18 cellular contexts compared by ENCODE assay signal in the genomic region with DNA sequence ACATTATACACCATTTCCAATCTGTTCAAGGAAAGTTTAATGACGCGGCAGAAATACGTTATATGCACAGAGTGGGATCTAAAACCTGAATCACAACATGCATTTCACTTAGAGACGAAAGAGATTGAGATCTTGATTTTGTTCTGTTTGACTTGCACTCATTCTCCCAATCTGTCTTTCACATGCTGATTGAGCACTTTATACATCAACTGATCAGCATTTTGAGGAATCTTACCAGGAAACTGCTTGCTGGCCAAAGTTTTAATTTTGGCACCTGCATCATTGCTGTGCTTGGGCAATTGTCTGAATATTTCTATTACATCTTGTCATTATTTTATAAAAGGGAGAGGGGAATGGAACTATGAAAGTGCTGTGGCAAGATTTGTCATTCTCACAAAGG. TPM values are rescaled to one million over a fixed set of nuclear protein-coding genes. Genes with fewer than 3 reads are reported as not detected.
DNase-seq lines count a peak whose midpoint lies in the region; ATAC-seq, FAIRE-seq and TF ChIP-seq lines count a peak whose summit lies in the region.
"Had no signal": no experiment of that assay in that cellular context is flagged by ENCODE, and none has a peak within 500 bp of the region (broad histone marks: within the 10 kb centered on the region; RNA-seq: fewer than 3 reads in every experiment).

No MANE protein-coding gene starts in this region.

- BruUV-seq in HepG2 (replicated peaks; lab: Mats Ljungman, UMichigan), result no TSS peak

- H3K27me3 ChIP-seq in HepG2 (ENCODE audit: control insufficient read depth in 1 of 2, insufficient read depth in 2 of 2, low read length in 2 of 2) (no peaks in the 10 kb centered on the region), right lobe of liver (no peaks in the 10 kb centered on the region), parathyroid adenoma (ENCODE audit: control insufficient read depth, insufficient read depth, low read length) (no peaks in the 10 kb centered on the region)

- H3K79me2 ChIP-seq in HepG2 (ENCODE audit: insufficient read depth, low read length), result no peaks in the 10 kb centered on the region
- H3K79me2 ChIP-seq in parathyroid adenoma, result no peaks in the 10 kb centered on the region

- no peak for TF ChIP-seq CTCF in HepG2 (CRISPR knock-in tag; IDR thresholded peaks at IDR 0.05)
- TF ChIP-seq CTCF in right lobe of liver (IDR thresholded peaks at IDR 0.05), result no peak
- no peak for TF ChIP-seq CTCF in parathyroid adenoma (IDR thresholded peaks at IDR 0.05)

- no peak for TF ChIP-seq RAD21 in HepG2 (CRISPR knock-in tag; IDR thresholded peaks at IDR 0.05)

- no peak overlapping the region for H3K27ac ChIP-seq in HepG2 (ENCODE audit: extremely low read length, insufficient read depth, low read length)
- H3K27ac ChIP-seq in right lobe of liver, result no peak overlapping the region
- peak overlapping the region; percentile 80 for H3K27ac ChIP-seq in parathyroid adenoma
- H3K27ac ChIP-seq: C4-2B had no signal

- no peak overlapping the region for H2AFZ ChIP-seq in HepG2 (ENCODE audit: low read length)
- no peak overlapping the region for H2AFZ ChIP-seq in parathyroid adenoma

- FAIRE-seq in HepG2 (lab: Jason Lieb, UNC), result no peak
- FAIRE-seq: GM12892, H54 had no signal

- TF ChIP-seq POLR2A in HepG2 (IDR thresholded peaks at IDR 0.05; ENCODE audit: insufficient read depth in 1 of 2, low read depth in 2 of 2, low read length in 2 of 2) (no peak), right lobe of liver (IDR thresholded peaks at IDR 0.05) (no peak)

- no peaks in the 10 kb centered on the region for H3K9me3 ChIP-seq in HepG2 (ENCODE audit: low read length)
- no peaks in the 10 kb centered on the region for H3K9me3 ChIP-seq in right lobe of liver
- no peaks in the 10 kb centered on the region for H3K9me3 ChIP-seq in parathyroid adenoma (ENCODE audit: control insufficient read depth, low read length)
- H3K9me3 ChIP-seq: Caco-2 had no signal

- POLR2A ChIA-PET in HepG2 (lab: Yijun Ruan, JAX), result no interaction called here

- DNase-seq in HepG2 (ENCODE audit: low spot score) (no peak), right lobe of liver (no peak), RPMI8226 (peak; percentile 54), NAMALWA (ENCODE audit: low spot score) (no peak)
- no peak for DNase-seq in activated T-cell treated with anti-CD3 and anti-CD28 coated beads, Interleukin-2, amount 50 U/mL, for 48 hours
- DNase-seq: 8988T; Caco-2; CD4-positive, CD25-positive, alpha-beta regulatory T cell; CD8-positive, alpha-beta T cell; DMS153; DND-41; GOT3; HCEC 1CT had no signal

- WGBS in HepG2 (ENCODE audit: low lambda C conversion rate), result 50% methylated on average over 4 of the region's 4 CpGs
- WGBS in right lobe of liver (ENCODE audit: insufficient coverage, low coverage, low lambda C conversion rate, missing lambda C conversion rate), result 73% methylated on average over 4 of the region's 4 CpGs

- H3K4me2 ChIP-seq in HepG2 (ENCODE audit: low read depth, low read length) (no peak overlapping the region), parathyroid adenoma (ENCODE audit: low read length) (peak overlapping the region; percentile 53)

- H3K36me3 ChIP-seq in HepG2 (replicated peaks in 1 of 2; ENCODE audit: control insufficient read depth in 1 of 2, insufficient read depth in 2 of 2, low read length in 2 of 2) (no peaks in the 10 kb centered on the region), right lobe of liver (no peaks in the 10 kb centered on the region), parathyroid adenoma (ENCODE audit: control insufficient read depth, insufficient read depth, low read length) (no peaks in the 10 kb centered on the region)

- TF ChIP-seq EP300 in HepG2 (IDR thresholded peaks at IDR 0.05; ENCODE audit: low read depth in 2 of 2, low read length in 2 of 2) (no peak), HepG2 (CRISPR knock-in tag; IDR thresholded peaks at IDR 0.05; ENCODE audit: borderline replicate concordance) (no peak)

- CTCF ChIA-PET in HepG2 (lab: Yijun Ruan, JAX; ENCODE audit: low intra/inter-chr PET ratio, low total read pairs), result no interaction called here

- in situ Hi-C loops in HepG2 (cut with HindIII; ENCODE audit: extremely low pct_ligation_motif_present, low pct_unique_long_range_greater_than_20kb), result no loop called here

- H3K4me3 ChIP-seq in HepG2 (replicated peaks in 1 of 3; ENCODE audit: insufficient read depth in 1 of 3, low read depth in 2 of 3, low read length in 3 of 3) (no peak overlapping the region), right lobe of liver (no peak overlapping the region), parathyroid adenoma (ENCODE audit: low read depth, low read length) (peak overlapping the region; percentile 42)

- H3K9ac ChIP-seq in HepG2 (ENCODE audit: insufficient read depth, low read depth, low read length) (no peak overlapping the region), parathyroid adenoma (no peak overlapping the region)

- H4K20me1 ChIP-seq in HepG2 (ENCODE audit: insufficient read depth, low read length), result no peaks in the 10 kb centered on the region

- intact Hi-C loops in HepG2 (cut with micrococcal nuclease; ENCODE audit: unreplicated experiment) (no loop called here), right lobe of liver (cut with DNase I) (no loop called here)

- ATAC-seq in HepG2 (no peak), right lobe of liver (no peak)
- ATAC-seq: CD8-positive, alpha-beta T cell had no signal

- H3K4me1 ChIP-seq in HepG2 (ENCODE audit: insufficient read depth, low read length) (no peaks in the 10 kb centered on the region), right lobe of liver (no peaks in the 10 kb centered on the region), parathyroid adenoma (peaks cover 8% of the 10 kb centered on the region)
- H3K4me1 ChIP-seq: Caco-2 had no signal

TF ChIP-seq in HepG2, 621 proteins besides CTCF, POLR2A, EP300 and RAD21:
- TF ChIP-seq MAFF (IDR thresholded peaks at IDR 0.05; ENCODE audit: low read depth, low read length) (peak; percentile 47; the same call in 1 of the 2 replicates), ZFP62 (CRISPR knock-in tag; IDR thresholded peaks at IDR 0.05) (no peak), MAFK (conservative IDR thresholded peaks at IDR 0.05 in 1 of 2, IDR thresholded peaks at IDR 0.05 in 1 of 2; ENCODE audit: low read length in 2 of 2) (peak in 1 of 2 experiments; percentile 58; a peak in 3 of 4 replicates)

RNA-seq across cellular contexts. Expression of gene ATP10A, which starts 47.7 kb away (rescaled TPM):
- total RNA-seq in HepG2 (2016; rRNA removed; fragmentation: Illumina TruSeq; extraction: Trizol), result 0.36 and 0.58 TPM in 2 replicates
- 0.10 and 0.18 TPM in 2 replicates for total RNA-seq in HepG2 (2016; cell fraction: cytosol; rRNA removed; fragmentation: Illumina TruSeq; extraction: Trizol; ENCODE audit: low read depth)
- total RNA-seq in HepG2 (2016; cell fraction: insoluble cytoplasmic fraction; rRNA removed; fragmentation: Illumina TruSeq; extraction: Trizol), result 0.31 and 0.87 TPM in 2 replicates
- total RNA-seq in HepG2 (2016; cell fraction: membrane; rRNA removed; fragmentation: Illumina TruSeq; extraction: Trizol), result 0.22 and 0.24 TPM in 2 replicates
- total RNA-seq in HepG2 (2016; cell fraction: nucleus; rRNA removed; fragmentation: Illumina TruSeq; extraction: Trizol), result 0.50 and 0.65 TPM in 2 replicates
- polyA plus RNA-seq in HepG2 (2011; rRNA removed), result 3.3 and 4.2 TPM in 2 replicates
- polyA plus RNA-seq in HepG2 (2011; cell fraction: cytosol; rRNA removed), result 1.8 and 3.2 TPM in 2 replicates
- 6.5 and 9.3 TPM in 2 replicates for polyA plus RNA-seq in HepG2 (2011; cell fraction: nucleus; rRNA removed)
- polyA plus RNA-seq in HepG2 (2012), result 2.9 and 4.6 TPM in 2 replicates
- polyA plus RNA-seq in HepG2 (2016; cell fraction: cytosol; fragmentation: Illumina TruSeq; extraction: Trizol; ENCODE audit: low read depth), result 0.03 and 0.19 TPM in 2 replicates
- polyA plus RNA-seq in HepG2 (2016; cell fraction: insoluble cytoplasmic fraction; fragmentation: Illumina TruSeq; extraction: Trizol; ENCODE audit: low read depth), result 0.15 and 0.17 TPM in 2 replicates
- polyA plus RNA-seq in HepG2 (2016; cell fraction: membrane; fragmentation: Illumina TruSeq; extraction: Trizol; ENCODE audit: low read depth), result 0.16 and 0.19 TPM in 2 replicates
- 0.79 and 1.4 TPM in 2 replicates for polyA plus RNA-seq in HepG2 (2016; cell fraction: nucleus; fragmentation: Illumina TruSeq; extraction: Trizol; ENCODE audit: insufficient read depth, low read depth)
- polyA minus RNA-seq in HepG2 (2011; rRNA and poly(A)+ RNA removed; ENCODE audit: low replicate concordance), result 7.3 TPM in 1 of 2 replicates, not detected in the other
- 1.4 and 2.0 TPM in 2 replicates for polyA minus RNA-seq in HepG2 (2011; cell fraction: cytosol; rRNA and poly(A)+ RNA removed)
- 6.1 and 13.8 TPM in 2 replicates for polyA minus RNA-seq in HepG2 (2011; cell fraction: nucleus; rRNA and poly(A)+ RNA removed)
- total RNA-seq in right lobe of liver, result under 1 TPM; 0.15 to 1.00 (median 0.34) TPM
- total RNA-seq: A673, Caco-2 had no signal
